In the genomic region with DNA sequence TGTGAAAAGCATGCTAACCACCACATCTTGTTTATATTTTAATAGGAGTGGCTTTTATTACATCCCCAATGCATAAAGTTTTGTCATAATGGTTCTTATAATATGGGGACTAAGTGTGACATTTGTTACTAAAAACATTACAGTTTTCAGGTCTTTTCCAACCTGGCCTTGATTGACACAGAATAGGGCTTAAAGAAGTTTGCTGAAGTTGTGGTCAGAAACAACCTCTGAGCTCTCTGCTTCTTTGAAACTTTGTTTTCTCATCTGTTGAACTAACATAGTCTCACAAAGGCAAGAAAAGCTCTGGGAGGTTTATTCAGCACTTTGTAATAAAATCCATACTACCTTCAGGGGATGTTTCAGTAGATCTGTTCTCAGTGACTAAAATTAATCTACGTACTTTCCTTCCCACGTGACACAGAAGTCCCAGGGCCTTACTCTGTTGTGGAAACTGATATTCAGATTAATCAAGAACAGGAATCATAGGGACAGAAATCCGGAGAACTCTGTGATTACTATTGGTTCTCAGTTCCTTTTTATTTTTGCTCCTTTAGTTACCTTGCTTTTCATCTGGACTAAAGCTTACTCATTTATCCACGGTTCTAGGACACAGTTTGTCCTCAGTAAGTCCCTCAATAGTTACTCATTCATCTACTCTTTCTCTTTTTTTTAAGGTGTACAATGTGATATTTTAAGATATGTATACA, we compare ENCODE assay signal across 23 cellular contexts.
"Had no signal": no experiment of that assay in that cellular context is flagged by ENCODE, and none has a peak within 500 bp of the region (broad histone marks: within the 10 kb centered on the region; RNA-seq: fewer than 3 reads in every experiment).

No MANE protein-coding gene starts in this region.

- ATAC-seq: left ventricle myocardium superior; lower lobe of right lung; naive thymus-derived CD8-positive, alpha-beta T cell; psoas muscle; right cardiac atrium; stimulated activated effector memory CD8-positive, alpha-beta T cell treated with anti-CD3 and anti-CD28 coated beads, Interleukin-12 subunit alpha, Interleukin-12 subunit beta, amount 100 ng/mL, for 72 hours had no signal

- DNase-seq: dorsolateral prefrontal cortex; effector CD4-positive, alpha-beta T cell; hypothalamus; immature natural killer cell; left ventricle myocardium superior; lower lobe of right lung; occipital lobe; ovary; posterior cingulate gyrus; psoas muscle; right cardiac atrium; sigmoid colon; stimulated activated CD4-positive, alpha-beta T cell treated with anti-CD3 and anti-CD28 coated beads, Interleukin-2, amount 100 ng/mL, for 24 hours; stimulated activated CD4-positive, alpha-beta T cell treated with anti-CD3 and anti-CD28 coated beads, Interleukin-4, amount 100 ng/mL, for 24 hours; stimulated activated naive CD4-positive, alpha-beta T cell treated with Interleukin-2 at 50 U/mL for 16 hours; upper lobe of left lung had no signal

- H3K36me3 Mint-ChIP-seq: stimulated activated effector memory CD8-positive, alpha-beta T cell treated with anti-CD3 and anti-CD28 coated beads, Interleukin-12 subunit alpha, Interleukin-12 subunit beta, amount 100 ng/mL, for 72 hours had no signal

- H3K27me3 Mint-ChIP-seq: naive thymus-derived CD8-positive, alpha-beta T cell had no signal

- H3K27ac Mint-ChIP-seq: stimulated activated effector memory CD8-positive, alpha-beta T cell treated with anti-CD3 and anti-CD28 coated beads, Interleukin-12 subunit alpha, Interleukin-12 subunit beta, amount 100 ng/mL, for 72 hours had no signal

- H3K4me3 ChIP-seq: dorsolateral prefrontal cortex, lower lobe of right lung, ovary, psoas muscle, sigmoid colon, thoracic aorta, tibial nerve, upper lobe of left lung had no signal

- H3K9me3 Mint-ChIP-seq: immature natural killer cell; naive thymus-derived CD8-positive, alpha-beta T cell; stimulated activated effector memory CD8-positive, alpha-beta T cell treated with anti-CD3 and anti-CD28 coated beads, Interleukin-12 subunit alpha, Interleukin-12 subunit beta, amount 100 ng/mL, for 72 hours had no signal

- H3K4me1 Mint-ChIP-seq: stimulated activated effector memory CD8-positive, alpha-beta T cell treated with anti-CD3 and anti-CD28 coated beads, Interleukin-12 subunit alpha, Interleukin-12 subunit beta, amount 100 ng/mL, for 72 hours had no signal

- H3K27ac ChIP-seq: dorsolateral prefrontal cortex, lower lobe of right lung, ovary, psoas muscle, sigmoid colon, thoracic aorta, tibial nerve, upper lobe of left lung had no signal

- FAIRE-seq: frontal cortex, keratinocyte, urothelium cell line had no signal

- H3K4me3 Mint-ChIP-seq: immature natural killer cell; naive thymus-derived CD8-positive, alpha-beta T cell; stimulated activated effector memory CD8-positive, alpha-beta T cell treated with anti-CD3 and anti-CD28 coated beads, Interleukin-12 subunit alpha, Interleukin-12 subunit beta, amount 100 ng/mL, for 72 hours had no signal
